ENCODE assay signal across 32 cellular contexts in genomic region chr19:36079389-36079788, GRCh38. TPM values are rescaled to one million over a fixed set of nuclear protein-coding genes. Genes with fewer than 3 reads are reported as not detected.
"Had no signal": no experiment of that assay in that cellular context is flagged by ENCODE, and none has a peak within 500 bp of the region (broad histone marks: within the 10 kb centered on the region; RNA-seq: fewer than 3 reads in every experiment).

No MANE protein-coding gene starts in this region.

- H3K9ac ChIP-seq: parathyroid adenoma had no signal

- H3K4me1 ChIP-seq: parathyroid adenoma, prostate gland, spleen, testis had no signal

- H3K9me3 ChIP-seq: heart left ventricle, prostate gland, spleen, testis, tibial nerve had no signal

- H3K9me3 Mint-ChIP-seq: naive B cell; nephron; stimulated activated naive B cell treated with anti-CD40 and anti-IgM and Interleukin-4, amounts not matched to agents 10 μg/mL and 1 μg/mL and 100 μg/mL, for 72 hours; stimulated activated naive CD8-positive, alpha-beta T cell treated with anti-CD3 and anti-CD28 coated beads, Interleukin-15, amount 100 ng/mL, for 72 hours had no signal

- H3K27ac Mint-ChIP-seq: nephron; stimulated activated naive B cell treated with anti-CD40 and anti-IgM and Interleukin-4, amounts not matched to agents 10 μg/mL and 1 μg/mL and 100 μg/mL, for 72 hours; stimulated activated naive CD8-positive, alpha-beta T cell treated with anti-CD3 and anti-CD28 coated beads, Interleukin-15, amount 100 ng/mL, for 72 hours had no signal

- H3K4me3 Mint-ChIP-seq: naive B cell; nephron; stimulated activated naive B cell treated with anti-CD40 and anti-IgM and Interleukin-4, amounts not matched to agents 10 μg/mL and 1 μg/mL and 100 μg/mL, for 72 hours; stimulated activated naive CD8-positive, alpha-beta T cell treated with anti-CD3 and anti-CD28 coated beads, Interleukin-15, amount 100 ng/mL, for 72 hours had no signal

- H3K27me3 Mint-ChIP-seq: naive B cell; stimulated activated naive B cell treated with anti-CD40 and anti-IgM and Interleukin-4, amounts not matched to agents 10 μg/mL and 1 μg/mL and 100 μg/mL, for 72 hours; stimulated activated naive CD8-positive, alpha-beta T cell treated with anti-CD3 and anti-CD28 coated beads, Interleukin-15, amount 100 ng/mL, for 72 hours had no signal

- ATAC-seq: esophagus mucosa; heart left ventricle; sciatic nerve; stimulated activated naive B cell treated with anti-CD40 and anti-IgM and Interleukin-4, amounts not matched to agents 10 μg/mL and 1 μg/mL and 100 μg/mL, for 72 hours; stimulated activated naive CD8-positive, alpha-beta T cell treated with anti-CD3 and anti-CD28 coated beads, Interleukin-15, amount 100 ng/mL, for 72 hours had no signal

- H3K4me3 ChIP-seq: dorsolateral prefrontal cortex, heart left ventricle, prostate gland, spleen, testis, tibial nerve had no signal

- H3K36me3 ChIP-seq: prostate gland, tibial nerve had no signal

- H3K4me1 Mint-ChIP-seq: naive B cell; nephron; stimulated activated naive B cell treated with anti-CD40 and anti-IgM and Interleukin-4, amounts not matched to agents 10 μg/mL and 1 μg/mL and 100 μg/mL, for 72 hours; stimulated activated naive CD8-positive, alpha-beta T cell treated with anti-CD3 and anti-CD28 coated beads, Interleukin-15, amount 100 ng/mL, for 72 hours had no signal

- H2AFZ ChIP-seq: parathyroid adenoma had no signal

- H3K36me3 Mint-ChIP-seq: naive B cell had no signal

- FAIRE-seq: endometrium, frontal cortex had no signal

- H3K27ac ChIP-seq: heart left ventricle, parathyroid adenoma, prostate gland, spleen, testis, tibial nerve had no signal

- H3K27me3 ChIP-seq: dorsolateral prefrontal cortex, heart left ventricle, spleen, testis, tibial nerve had no signal

- H3K79me2 ChIP-seq: parathyroid adenoma had no signal

- DNase-seq: cortex of kidney; dorsolateral prefrontal cortex; effector memory CD4-positive, alpha-beta T cell; heart left ventricle; hippocampal formation; kidney glomerular epithelial cell; mesendoderm; naive B cell; spleen; stimulated activated CD4-positive, alpha-beta T cell treated with anti-CD3 and anti-CD28 coated beads, Interleukin-15, amount 100 ng/mL, for 24 hours; stimulated activated CD4-positive, alpha-beta T cell treated with anti-CD3 and anti-CD28 coated beads, Interleukin-1b, Interleukin-23, amount 100 ng/mL, for 48 hours; stimulated activated CD4-positive, alpha-beta T cell treated with anti-CD3 and anti-CD28 coated beads, Interleukin-4, amount 100 ng/mL, for 24 hours; stimulated activated naive B cell treated with anti-CD40 and anti-IgM and Interleukin-4, amounts not matched to agents 10 μg/mL and 1 μg/mL and 100 μg/mL, for 72 hours; stimulated activated naive CD8-positive, alpha-beta T cell treated with anti-CD3 and anti-CD28 coated beads, Interleukin-15, amount 100 ng/mL, for 72 hours; testis had no signal

RNA-seq across cellular contexts. Expression of gene OVOL3, which starts 31.6 kb away (rescaled TPM):
- total RNA-seq: dorsolateral prefrontal cortex, esophagus mucosa, fibroblast of lung, frontal cortex, glomerular endothelial cell, heart left ventricle, liver, lung microvascular endothelial cell, omental fat pad, prostate gland, renal cortical epithelial cell, sciatic nerve, skeletal muscle tissue, spleen, subcutaneous adipose tissue, tibial nerve, ureter had no signal
- polyA plus RNA-seq: fibroblast of lung, heart left ventricle, liver had no signal
